In genomic region chr5:5420251-5420650, GRCh38 we compare ENCODE assay signal across 18 cellular contexts. TPM values are rescaled to one million over a fixed set of nuclear protein-coding genes. Genes with fewer than 3 reads are reported as not detected.
A peak's percentile ranks its signal among the peaks of the same experiment; 100 is the strongest.
DNase-seq lines count a peak whose midpoint lies in the region; ATAC-seq, FAIRE-seq and TF ChIP-seq lines count a peak whose summit lies in the region.
"Had no signal": no experiment of that assay in that cellular context is flagged by ENCODE, and none has a peak within 500 bp of the region (broad histone marks: within the 10 kb centered on the region; RNA-seq: fewer than 3 reads in every experiment).

No MANE protein-coding gene starts in this region.

- no peak overlapping the region for H3K4me3 Mint-ChIP-seq in chondrocyte (ENCODE audit: unreplicated experiment)
- H3K4me3 Mint-ChIP-seq: activated T-cell treated with anti-CD3 and anti-CD28 coated beads, Interleukin-2, amount 50 U/mL, for 24 hours had no signal

- no peaks in the 10 kb centered on the region for H3K9me3 Mint-ChIP-seq in chondrocyte (ENCODE audit: low read depth)
- H3K9me3 Mint-ChIP-seq: activated T-cell treated with anti-CD3 and anti-CD28 coated beads, Interleukin-2, amount 50 U/mL, for 24 hours had no signal

- H3K79me2 ChIP-seq in HepG2 (ENCODE audit: insufficient read depth, low read length), result peaks cover 25% of the 10 kb centered on the region
- H3K79me2 ChIP-seq in OCI-LY1 (ENCODE audit: insufficient read depth, low read length), result peaks cover 27% of the 10 kb centered on the region

- no peak for TF ChIP-seq RAD21 in HepG2 (CRISPR knock-in tag; IDR thresholded peaks at IDR 0.05)

- no peak overlapping the region for H2AFZ ChIP-seq in HepG2 (ENCODE audit: low read length)
- no peak overlapping the region for H2AFZ ChIP-seq in OCI-LY1 (ENCODE audit: low read length)

- H3K9me3 ChIP-seq in HepG2 (ENCODE audit: low read length), result no peaks in the 10 kb centered on the region
- no peaks in the 10 kb centered on the region for H3K9me3 ChIP-seq in right lobe of liver
- H3K9me3 ChIP-seq in OCI-LY1 (ENCODE audit: low read length), result no peaks in the 10 kb centered on the region
- H3K9me3 ChIP-seq in stomach, result no peaks in the 10 kb centered on the region
- H3K9me3 ChIP-seq: esophagus muscularis mucosa, upper lobe of left lung had no signal

- peaks cover 50% of the 10 kb centered on the region for H3K4me1 Mint-ChIP-seq in chondrocyte (ENCODE audit: low read depth)

- FAIRE-seq in HepG2 (lab: Jason Lieb, UNC), result no peak

- no peak overlapping the region for H3K27ac ChIP-seq in HepG2 (ENCODE audit: extremely low read length, insufficient read depth, low read length)
- no peak overlapping the region for H3K27ac ChIP-seq in right lobe of liver
- H3K27ac ChIP-seq in OCI-LY1 (ENCODE audit: low read depth, low read length, poor library complexity, severe bottlenecking), result no peak overlapping the region
- H3K27ac ChIP-seq in stomach, result no peak overlapping the region
- H3K27ac ChIP-seq: esophagus muscularis mucosa, upper lobe of left lung had no signal

- H3K4me3 ChIP-seq in HepG2 (replicated peaks in 1 of 3; ENCODE audit: insufficient read depth in 1 of 3, low read depth in 2 of 3, low read length in 3 of 3), result no peak overlapping the region
- no peak overlapping the region for H3K4me3 ChIP-seq in right lobe of liver
- peak overlapping the region; percentile 97 for H3K4me3 ChIP-seq in OCI-LY1 (ENCODE audit: low read depth, low read length, poor library complexity, severe bottlenecking)
- H3K4me3 ChIP-seq in stomach, result no peak overlapping the region

- H3F3A ChIP-seq in OCI-LY1 (ENCODE audit: insufficient read depth, low read length), result no peaks in the 10 kb centered on the region

- POLR2A ChIA-PET in HepG2 (lab: Yijun Ruan, JAX), result no interaction called here

- ATAC-seq in HepG2 (no peak), right lobe of liver (no peak)
- ATAC-seq: HCT116; sciatic nerve; stimulated activated naive CD8-positive, alpha-beta T cell treated with anti-CD3 and anti-CD28 coated beads, Interleukin-15, Interleukin-2, amounts not matched to agents 100 U/mL and 50 U/mL, for 24 hours had no signal

- peak overlapping the region; percentile 92; the same call in 1 of the 2 replicates for H3K4me2 ChIP-seq in HepG2 (ENCODE audit: low read depth, low read length)
- H3K4me2 ChIP-seq in OCI-LY1 (ENCODE audit: low read length), result peak overlapping the region; percentile 83; the same call in 1 of the 2 replicates

- H3K27me3 ChIP-seq in HepG2 (ENCODE audit: control insufficient read depth in 1 of 2, insufficient read depth in 2 of 2, low read length in 2 of 2) (no peaks in the 10 kb centered on the region), right lobe of liver (no peaks in the 10 kb centered on the region), OCI-LY1 (ENCODE audit: insufficient read depth, low read length) (no peaks in the 10 kb centered on the region), stomach (no peaks in the 10 kb centered on the region)
- H3K27me3 ChIP-seq: esophagus muscularis mucosa, upper lobe of left lung had no signal

- 57% methylated on average over 3 of the region's 3 CpGs for WGBS in HepG2 (ENCODE audit: low lambda C conversion rate)
- WGBS in right lobe of liver (ENCODE audit: insufficient coverage, low coverage, low lambda C conversion rate, missing lambda C conversion rate), result 58% methylated on average over 3 of the region's 3 CpGs
- 73 to 84% (median 78%) methylated on average over 3 of the region's 3 CpGs for WGBS in stomach, 5 donors

- H3K9me2 ChIP-seq in OCI-LY1 (ENCODE audit: low read depth, low read length), result no peaks in the 10 kb centered on the region

- no peaks in the 10 kb centered on the region for H3K36me3 ChIP-seq in HepG2 (replicated peaks in 1 of 2; ENCODE audit: control insufficient read depth in 1 of 2, insufficient read depth in 2 of 2, low read length in 2 of 2)
- H3K36me3 ChIP-seq in right lobe of liver, result no peaks in the 10 kb centered on the region
- peaks cover 9% of the 10 kb centered on the region for H3K36me3 ChIP-seq in OCI-LY1 (ENCODE audit: insufficient read depth, low read length)
- no peaks in the 10 kb centered on the region for H3K36me3 ChIP-seq in stomach
- H3K36me3 ChIP-seq: upper lobe of left lung had no signal

- no peak for TF ChIP-seq POLR2A in HepG2 (IDR thresholded peaks at IDR 0.05; ENCODE audit: insufficient read depth in 1 of 2, low read depth in 2 of 2, low read length in 2 of 2)
- TF ChIP-seq POLR2A in right lobe of liver (IDR thresholded peaks at IDR 0.05), result no peak
- no peak for TF ChIP-seq POLR2A in stomach (IDR thresholded peaks at IDR 0.05)

- DNase-seq in HepG2 (ENCODE audit: low spot score) (no peak), right lobe of liver (no peak), chondrocyte (ENCODE audit: low spot score) (no peak), NCI-H1417 treated with DMSO at 0.1 percent for 48 hours (lab: John Stamatoyannopoulos, UW) (no peak), glomerular visceral epithelial cell (ENCODE audit: extremely low spot score) (no peak), stomach (no peak), SK-N-DZ (ENCODE audit: low spot score) (no peak)
- DNase-seq: activated T-cell treated with anti-CD3 and anti-CD28 coated beads, Interleukin-2, amount 50 U/mL, for 24 hours; KBM-7; NCI-H1105 treated with DMSO at 0.1 percent for 48 hours; occipital lobe; stimulated activated CD4-positive, alpha-beta T cell treated with anti-CD3 and anti-CD28 coated beads, Interleukin-1b, Interleukin-23, amount 100 ng/mL, for 48 hours; stimulated activated naive CD8-positive, alpha-beta T cell treated with anti-CD3 and anti-CD28 coated beads, Interleukin-15, Interleukin-2, amounts not matched to agents 100 U/mL and 50 U/mL, for 24 hours; upper lobe of left lung had no signal

- no TSS peak for BruUV-seq in HepG2 (replicated peaks; lab: Mats Ljungman, UMichigan)

- no peaks in the 10 kb centered on the region for H3K36me3 Mint-ChIP-seq in chondrocyte (ENCODE audit: low read depth)

- H3K9ac ChIP-seq in HepG2 (ENCODE audit: insufficient read depth, low read depth, low read length) (no peak overlapping the region), OCI-LY1 (ENCODE audit: low read length) (no peak overlapping the region; the same call in 1 of the 2 replicates)

- H3K4me1 ChIP-seq in HepG2 (ENCODE audit: insufficient read depth, low read length), result peaks cover 60% of the 10 kb centered on the region
- peaks cover 0 to 26% (median 10%) of the 10 kb centered on the region in 4 donors for H3K4me1 ChIP-seq in right lobe of liver
- H3K4me1 ChIP-seq in OCI-LY1 (ENCODE audit: insufficient read depth, low read length, severe bottlenecking), result peaks cover 50% of the 10 kb centered on the region
- H3K4me1 ChIP-seq in stomach, result peaks cover 30 to 48% (median 39%) of the 10 kb centered on the region in 4 donors

- CTCF ChIA-PET in HepG2 (lab: Yijun Ruan, JAX; ENCODE audit: low intra/inter-chr PET ratio, low total read pairs), result interaction anchor here (1.6 to 2.8 kb wide), 3 partner anchors 278 to 552 kb away, joined by 15 to 22 read pairs (median 15); no protein-coding TSS in a partner anchor

- H3K27me3 Mint-ChIP-seq in chondrocyte (ENCODE audit: low read depth), result no peaks in the 10 kb centered on the region
- H3K27me3 Mint-ChIP-seq: activated T-cell treated with anti-CD3 and anti-CD28 coated beads, Interleukin-2, amount 50 U/mL, for 24 hours had no signal

- no peak for TF ChIP-seq CTCF in HepG2 (CRISPR knock-in tag; IDR thresholded peaks at IDR 0.05)
- no peak for TF ChIP-seq CTCF in right lobe of liver (IDR thresholded peaks at IDR 0.05)
- TF ChIP-seq CTCF in OCI-LY1 (IDR thresholded peaks at IDR 0.05; ENCODE audit: low read length), result no peak
- no peak for TF ChIP-seq CTCF in chondrocyte (IDR thresholded peaks at IDR 0.05)
- no peak for TF ChIP-seq CTCF in stomach (IDR thresholded peaks at IDR 0.05)

- intact Hi-C loops in HepG2 (cut with micrococcal nuclease; ENCODE audit: unreplicated experiment), result loop anchor here (5.0 kb wide), 1 partner anchor 58 kb away; no protein-coding TSS in a partner anchor
- intact Hi-C loops in right lobe of liver (cut with DNase I), result no loop called here
- intact Hi-C loops in stomach (cut with DNase I; ENCODE audit: low total_unique reads), result no loop called here

- in situ Hi-C loops in HepG2 (cut with HindIII; ENCODE audit: extremely low pct_ligation_motif_present, low pct_unique_long_range_greater_than_20kb), result loop anchor here (5.0 to 25.0 kb wide), 2 partner anchors 283 to 543 kb away; partner anchors contain the start of gene ADAMTS16

- H4K20me1 ChIP-seq in HepG2 (ENCODE audit: insufficient read depth, low read length) (peaks cover 6% of the 10 kb centered on the region; the same call in 1 of the 2 replicates), OCI-LY1 (ENCODE audit: insufficient read depth, low read length) (no peaks in the 10 kb centered on the region)

- no peak for TF ChIP-seq EP300 in HepG2 (IDR thresholded peaks at IDR 0.05; ENCODE audit: low read depth in 2 of 2, low read length in 2 of 2)
- no peak for TF ChIP-seq EP300 in HepG2 (CRISPR knock-in tag; IDR thresholded peaks at IDR 0.05; ENCODE audit: borderline replicate concordance)
- TF ChIP-seq EP300 in stomach (IDR thresholded peaks at IDR 0.05), result no peak

- H3K27ac Mint-ChIP-seq in chondrocyte (ENCODE audit: unreplicated experiment), result peak overlapping the region; percentile 97

RNA-seq across cellular contexts. Expression of gene ICE1, which starts 2.2 kb away (rescaled TPM):
- total RNA-seq in HepG2 (2016; rRNA removed; fragmentation: Illumina TruSeq; extraction: Trizol) (27.6 and 35.2 TPM in 2 replicates), right lobe of liver (10 to 100 TPM in 4 of 6 experiments, 1 to 10 TPM in 2; 8.2 to 10.7 (median 10.4) TPM), chondrocyte (34.6 to 36.4 TPM (median 35.9 TPM) in 3 replicates), stomach (10 to 100 TPM; 16.5 to 44.1 (median 20.1) TPM)
- 4.0 and 4.2 TPM in 2 replicates for total RNA-seq in HepG2 (2016; cell fraction: cytosol; rRNA removed; fragmentation: Illumina TruSeq; extraction: Trizol; ENCODE audit: low read depth)
- 25.8 and 33.2 TPM in 2 replicates for total RNA-seq in HepG2 (2016; cell fraction: insoluble cytoplasmic fraction; rRNA removed; fragmentation: Illumina TruSeq; extraction: Trizol)
- total RNA-seq in HepG2 (2016; cell fraction: membrane; rRNA removed; fragmentation: Illumina TruSeq; extraction: Trizol), result 8.7 and 9.3 TPM in 2 replicates
- total RNA-seq in HepG2 (2016; cell fraction: nucleus; rRNA removed; fragmentation: Illumina TruSeq; extraction: Trizol), result 47.9 and 48.8 TPM in 2 replicates
- polyA plus RNA-seq in HepG2 (2011; rRNA removed) (9.0 and 9.1 TPM in 2 replicates), stomach (1 to 10 TPM; 4.0 to 4.9 (median 4.7) TPM)
- polyA plus RNA-seq in HepG2 (2011; cell fraction: cytosol; rRNA removed), result 4.8 and 6.7 TPM in 2 replicates
- 12.3 and 13.3 TPM in 2 replicates for polyA plus RNA-seq in HepG2 (2011; cell fraction: nucleus; rRNA removed)
- 11.6 and 12.6 TPM in 2 replicates for polyA plus RNA-seq in HepG2 (2012)
- polyA plus RNA-seq in HepG2 (2016; cell fraction: cytosol; fragmentation: Illumina TruSeq; extraction: Trizol; ENCODE audit: low read depth), result 1.4 and 1.5 TPM in 2 replicates
- polyA plus RNA-seq in HepG2 (2016; cell fraction: insoluble cytoplasmic fraction; fragmentation: Illumina TruSeq; extraction: Trizol; ENCODE audit: low read depth), result 18.9 and 19.2 TPM in 2 replicates
- polyA plus RNA-seq in HepG2 (2016; cell fraction: membrane; fragmentation: Illumina TruSeq; extraction: Trizol; ENCODE audit: low read depth), result 2.9 and 3.0 TPM in 2 replicates
- 30.7 and 30.8 TPM in 2 replicates for polyA plus RNA-seq in HepG2 (2016; cell fraction: nucleus; fragmentation: Illumina TruSeq; extraction: Trizol; ENCODE audit: insufficient read depth, low read depth)
- polyA minus RNA-seq in HepG2 (2011; rRNA and poly(A)+ RNA removed; ENCODE audit: low replicate concordance), result 24.3 and 86.6 TPM in 2 replicates
- 14.2 and 14.7 TPM in 2 replicates for polyA minus RNA-seq in HepG2 (2011; cell fraction: cytosol; rRNA and poly(A)+ RNA removed)
- 91.9 and 94.2 TPM in 2 replicates for polyA minus RNA-seq in HepG2 (2011; cell fraction: nucleus; rRNA and poly(A)+ RNA removed)
- 16.3 and 21.2 TPM in 2 replicates for polyA plus RNA-seq in SK-N-DZ (2014; cell fraction: cytosol; rRNA removed)
- 25.5 and 31.4 TPM in 2 replicates for polyA plus RNA-seq in SK-N-DZ (2014; cell fraction: nucleus; rRNA removed)
